ENCODE assay signal across 14 cellular contexts in the genomic region with DNA sequence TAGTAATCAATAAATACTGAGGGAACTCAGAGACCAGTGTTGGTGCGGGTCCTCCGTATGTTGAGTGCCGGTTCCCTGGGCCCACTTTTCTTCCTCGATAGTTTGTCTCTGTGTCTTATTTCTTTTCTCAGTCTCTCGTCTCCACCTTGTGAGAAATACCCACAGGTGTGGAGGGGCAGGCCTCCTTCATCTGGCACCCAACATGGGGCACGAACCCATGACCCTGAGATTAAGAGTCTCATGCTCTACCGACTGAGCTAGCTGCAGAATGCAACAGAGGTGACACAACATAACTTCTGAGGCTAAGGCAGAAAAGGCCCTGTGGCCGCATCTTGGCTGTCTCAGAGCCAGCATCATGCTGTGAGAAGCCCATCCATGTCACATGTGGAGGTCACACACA.
"Had no signal": no experiment of that assay in that cellular context is flagged by ENCODE, and none has a peak within 500 bp of the region (broad histone marks: within the 10 kb centered on the region; RNA-seq: fewer than 3 reads in every experiment).

No MANE protein-coding gene starts in this region.

- ATAC-seq: activated naive CD4-positive, alpha-beta T cell treated with anti-CD3 and anti-CD28 coated beads, Interleukin-2, amount 50 U/mL, for 72 hours; foreskin keratinocyte; heart left ventricle; pancreas; stimulated activated effector memory CD8-positive, alpha-beta T cell treated with anti-CD3 and anti-CD28 coated beads, Interleukin-12 subunit alpha, Interleukin-12 subunit beta, amount 100 ng/mL, for 72 hours had no signal

- H3K27ac Mint-ChIP-seq: activated CD4-positive, alpha-beta T cell treated with anti-CD3 and anti-CD28 coated beads, Interleukin-2, amount 10 ng/mL, durations not matched to agents 7 days and 5 days; activated naive CD4-positive, alpha-beta T cell treated with anti-CD3 and anti-CD28 coated beads, Interleukin-2, amount 50 U/mL, for 72 hours; stimulated activated effector memory CD8-positive, alpha-beta T cell treated with anti-CD3 and anti-CD28 coated beads, Interleukin-12 subunit alpha, Interleukin-12 subunit beta, amount 100 ng/mL, for 72 hours had no signal

- H3K36me3 ChIP-seq: heart left ventricle, pancreas, transverse colon had no signal

- H3K27me3 ChIP-seq: foreskin keratinocyte, heart left ventricle, pancreas, transverse colon had no signal

- DNase-seq: activated CD4-positive, alpha-beta T cell treated with anti-CD3 and anti-CD28 coated beads, Interleukin-2, amount 10 ng/mL, durations not matched to agents 7 days and 5 days; activated effector memory CD4-positive, alpha-beta T cell treated with Interleukin-2 at 50 U/mL for 16 hours; anterior cingulate cortex; foreskin keratinocyte; heart left ventricle; left ventricle myocardium inferior; pancreas; substantia nigra; T-helper 1 cell; transverse colon had no signal

- H3K4me3 ChIP-seq: heart left ventricle, left ventricle myocardium inferior, pancreas, SK-N-MC, skin epidermis, transverse colon had no signal

- H3K9me3 ChIP-seq: pancreas had no signal

- H3K27ac ChIP-seq: foreskin keratinocyte, heart left ventricle, left ventricle myocardium inferior, pancreas, SK-N-MC, skin epidermis, transverse colon had no signal

- H3K4me3 Mint-ChIP-seq: activated CD4-positive, alpha-beta T cell treated with anti-CD3 and anti-CD28 coated beads, Interleukin-2, amount 10 ng/mL, durations not matched to agents 7 days and 5 days; stimulated activated effector memory CD8-positive, alpha-beta T cell treated with anti-CD3 and anti-CD28 coated beads, Interleukin-12 subunit alpha, Interleukin-12 subunit beta, amount 100 ng/mL, for 72 hours had no signal

- H3K4me1 ChIP-seq: foreskin keratinocyte, pancreas had no signal

- H3K27me3 Mint-ChIP-seq: activated CD4-positive, alpha-beta T cell treated with anti-CD3 and anti-CD28 coated beads, Interleukin-2, amount 10 ng/mL, durations not matched to agents 7 days and 5 days had no signal
